In genomic region chr10:68331455-68332258, GRCh38 we compare ENCODE assay signal across 8 cellular contexts. TPM values are rescaled to one million over a fixed set of nuclear protein-coding genes. Genes with fewer than 3 reads are reported as not detected.
DNase-seq lines count a peak whose midpoint lies in the region; ATAC-seq and TF ChIP-seq lines count a peak whose summit lies in the region.

TSS of gene HNRNPH3 (plus strand) at chr10:68332064. CDS start at chr10:68337222, 5,158 bp downstream.

- H3K27me3 ChIP-seq in PC-9 (ENCODE audit: insufficient read depth, low read depth) (no peaks in the 10 kb centered on the region), mucosa of rectum (ENCODE audit: control insufficient read depth in 2 of 2, insufficient read depth in 2 of 2, low read length in 2 of 2) (no peaks in the 10 kb centered on the region)

- in situ Hi-C loops in KBM-7 (cut with MboI; ENCODE audit: low pct_unique_long_range_greater_than_20kb, low sequenced_read_pairs), result no loop called here

- H3K9ac ChIP-seq in mucosa of rectum (ENCODE audit: low read depth in 1 of 2, low read length in 2 of 2), result peak within 1 kb of the TSS; percentile 94 to 98

- intact Hi-C loops in PC-9 (cut with micrococcal nuclease; ENCODE audit: unreplicated experiment), result loop anchor here (2.0 to 10.0 kb wide), 2 partner anchors 477 to 569 kb away; partner anchors contain the start of gene DDX50

- TF ChIP-seq CTCF in PC-9 (conservative IDR thresholded peaks at IDR 0.05), result no peak

- peaks cover 61% of the 10 kb centered on the region for H3K79me2 ChIP-seq in PC-9 (ENCODE audit: low read depth)

- peaks cover 32% of the 10 kb centered on the region for H3K36me3 ChIP-seq in PC-9 (ENCODE audit: low read depth)
- no peaks in the 10 kb centered on the region for H3K36me3 ChIP-seq in mucosa of rectum (ENCODE audit: control insufficient read depth in 2 of 2, insufficient read depth in 2 of 2, low read length in 2 of 2)

- peak within 1 kb of the TSS; percentile 91 for H3K4me2 ChIP-seq in PC-9

- peak; percentile 99 for TF ChIP-seq POLR2A in erythroblast (IDR thresholded peaks at IDR 0.05; ENCODE audit: low read length)

- H3K9me2 ChIP-seq in PC-9 (ENCODE audit: insufficient read depth), result peaks cover 5% of the 10 kb centered on the region; the same call in 1 of the 2 replicates

- H3K4me3 ChIP-seq in PC-9, result peak within 1 kb of the TSS; percentile 78
- H3K4me3 ChIP-seq in mucosa of rectum (ENCODE audit: low read length in 2 of 2), result peak within 1 kb of the TSS; percentile 92

- CTCF ChIA-PET in PC-9 (lab: Charles Lee), result interaction anchor here (0.6 to 0.8 kb wide), 2 partner anchors 119 to 249 kb away, joined by 3 read pairs; no protein-coding TSS in a partner anchor

- no peaks in the 10 kb centered on the region for H3K9me3 ChIP-seq in PC-9 (ENCODE audit: insufficient read depth, low read depth)
- no peaks in the 10 kb centered on the region for H3K9me3 ChIP-seq in mucosa of rectum (ENCODE audit: control insufficient read depth in 2 of 2, low read length in 2 of 2)

- peak within 1 kb of the TSS; percentile 91 for H3K27ac ChIP-seq in PC-9
- H3K27ac ChIP-seq in mucosa of rectum (ENCODE audit: low read depth in 2 of 2, low read length in 2 of 2), result peak within 1 kb of the TSS; percentile 99

- H3F3A ChIP-seq in PC-9 (ENCODE audit: insufficient read depth, low read depth), result peaks cover 26% of the 10 kb centered on the region

- peak within 1 kb of the TSS; percentile 97 for H2AFZ ChIP-seq in PC-9

- peaks cover 47% of the 10 kb centered on the region for H3K4me1 ChIP-seq in PC-9 (replicated peaks; ENCODE audit: insufficient read depth)
- peaks cover 30 to 48% of the 10 kb centered on the region in 2 donors for H3K4me1 ChIP-seq in mucosa of rectum (ENCODE audit: control insufficient read depth in 2 of 2, insufficient read depth in 2 of 2, low read length in 2 of 2)

- ATAC-seq in GM21723 (IDR thresholded peaks at IDR 0.05; ENCODE audit: unreplicated experiment), result peak; percentile 79

- BruUV-seq in PC-9 (replicated peaks; lab: Mats Ljungman, UMichigan), result no TSS peak

- POLR2A ChIA-PET in PC-9 (lab: Charles Lee; ENCODE audit: unreplicated experiment), result interaction anchor here (0.5 to 1.0 kb wide), 13 partner anchors 9 to 1496 kb away, joined by 3 to 30 read pairs (median 6); partner anchors contain the start of gene DDX21

- H4K20me1 ChIP-seq in PC-9 (ENCODE audit: insufficient read depth), result peaks cover 39% of the 10 kb centered on the region

- DNase-seq in DMS53 treated with DMSO at 0.1 percent for 48 hours (lab: John Stamatoyannopoulos, UW; ENCODE audit: unreplicated experiment), result peak; percentile 93
- peak; percentile 98 for DNase-seq in KBM-7
- peak; percentile 93 to 99 for DNase-seq in PC-9
- DNase-seq in activated T-cell treated with anti-CD3 and anti-CD28 coated beads, Interleukin-2, amount 50 U/mL, for 1 hour, result peak; percentile 98
- peak; percentile 99 to 100 for DNase-seq in erythroblast (lab: John Stamatoyannopoulos, UW)
- DNase-seq in stimulated activated CD8-positive, alpha-beta memory T cell treated with anti-CD3 and anti-CD28 coated beads, Interleukin-4, amount 100 ng/mL, for 4 hours (ENCODE audit: low read depth in 2 of 2, low spot score in 1 of 2), result peak; percentile 96 to 97

RNA-seq across cellular contexts. Expression of gene HNRNPH3, which starts in this region (rescaled TPM):
- 161 and 175 TPM in 2 replicates for total RNA-seq in PC-9 (2021)

Comparison
In these comparisons a context has a peak if more than half of its experiments do, and no peak if none do; other contexts are left out.
1. Peak in every context shown above with its lines: DNase-seq, ATAC-seq, H3K4me3 ChIP-seq and H3K27ac ChIP-seq.